In genomic region chr15:45198337-45199135, GRCh38 we compare ENCODE assay signal across 1 cellular context.
TF ChIP-seq lines count a peak whose summit lies in the region.

No MANE protein-coding gene starts in this region.

TF ChIP-seq in K562, 482 proteins besides CTCF, POLR2A, EP300 and RAD21 (continued from another document and continues in another):
- TF ChIP-seq XRCC4 (IDR thresholded peaks at IDR 0.05; ENCODE audit: extremely low read depth, insufficient read depth, insufficient read length) (no peak), SNRNP70 (optimal IDR thresholded peaks at IDR 0.05; ENCODE audit: low read depth, low read length) (no peak), CREB1 (IDR thresholded peaks at IDR 0.05) (peak; percentile 76), CREB1 (CRISPR knock-in tag; IDR thresholded peaks at IDR 0.05) (peak; percentile 92), CBFA2T3 (IDR thresholded peaks at IDR 0.05) (no peak; the same call in 1 of the 2 replicates), GATAD2B (IDR thresholded peaks at IDR 0.05; ENCODE audit: borderline replicate concordance) (peak; percentile 25; the same call in 1 of the 2 replicates), ZNF324 (CRISPR knock-in tag; IDR thresholded peaks at IDR 0.05) (no peak), MTA2 (IDR thresholded peaks at IDR 0.05; ENCODE audit: low read depth) (no peak; the same call in 1 of the 2 replicates), FUS (optimal IDR thresholded peaks at IDR 0.05; ENCODE audit: low read depth, low read length) (no peak), TRIM25 (IDR thresholded peaks at IDR 0.05; ENCODE audit: borderline replicate concordance) (0 out of 2 replicates have a peak, but pooled peaks have one; percentile 60), HDAC1 (IDR thresholded peaks at IDR 0.05) (peak; percentile 85 to 90), ZNF253 (CRISPR knock-in tag; conservative IDR thresholded peaks at IDR 0.05) (no peak), ZNF124 (CRISPR knock-in tag; IDR thresholded peaks at IDR 0.05) (no peak), FOXJ3 (CRISPR knock-in tag; IDR thresholded peaks at IDR 0.05) (no peak), NFATC3 (IDR thresholded peaks at IDR 0.05) (no peak), KAT8 (IDR thresholded peaks at IDR 0.05; ENCODE audit: low read depth) (no peak), ZBED1 (IDR thresholded peaks at IDR 0.05) (peak; percentile 47; the same call in 1 of the 2 replicates), PRMT5 (CRISPR knock-in tag; IDR thresholded peaks at IDR 0.05) (no peak), ZKSCAN1 (IDR thresholded peaks at IDR 0.05; ENCODE audit: low read depth, low read length) (0 out of 2 replicates have a peak, but pooled peaks have one; percentile 45), ILF3 (IDR thresholded peaks at IDR 0.05; ENCODE audit: borderline replicate concordance) (peak; percentile 48; the same call in 1 of the 2 replicates), MIER1 (IDR thresholded peaks at IDR 0.05; ENCODE audit: low read depth) (no peak), DNMT1 (IDR thresholded peaks at IDR 0.05) (no peak; the same call in 1 of the 2 replicates), KLF13 (tag; IDR thresholded peaks at IDR 0.05; ENCODE audit: borderline replicate concordance, low read depth) (no peak), ETV6 (IDR thresholded peaks at IDR 0.05; ENCODE audit: borderline replicate concordance in 1 of 2, low read depth in 2 of 2, low read length in 1 of 2) (no peak), ETV6 (CRISPR knock-in tag; IDR thresholded peaks at IDR 0.05; ENCODE audit: borderline replicate concordance) (no peak), STAT5A (IDR thresholded peaks at IDR 0.05; ENCODE audit: borderline replicate concordance, low read length) (peak; percentile 39; the same call in 1 of the 2 replicates), NFE2L1 (tag; IDR thresholded peaks at IDR 0.05; ENCODE audit: borderline replicate concordance, low read depth) (no peak), BRCA1 (IDR thresholded peaks at IDR 0.05) (no peak), BRCA1 (CRISPR knock-in tag; IDR thresholded peaks at IDR 0.05) (no peak), ATF3 (IDR thresholded peaks at IDR 0.05) (peak; percentile 9; the same call in 1 of the 2 replicates), ATF3 (CRISPR knock-in tag; conservative IDR thresholded peaks at IDR 0.05) (peak; percentile 76; the same call in 1 of the 2 replicates), SP2 (IDR thresholded peaks at IDR 0.05; ENCODE audit: extremely low read depth, low read depth, low read length, poor library complexity, severe bottlenecking) (no peak), ZNF75A (CRISPR knock-in tag; IDR thresholded peaks at IDR 0.05) (no peak), ZNF780A (CRISPR knock-in tag; IDR thresholded peaks at IDR 0.05) (no peak), ZBTB9 (CRISPR knock-in tag; IDR thresholded peaks at IDR 0.05) (no peak), RNF2 (IDR thresholded peaks at IDR 0.05) (peak; percentile 46; the same call in 1 of the 2 replicates), PURB (CRISPR knock-in tag; IDR thresholded peaks at IDR 0.05; ENCODE audit: low read depth) (no peak), ZNF282 (CRISPR knock-in tag; IDR thresholded peaks at IDR 0.05) (no peak), ZNF79 (CRISPR knock-in tag; IDR thresholded peaks at IDR 0.05; ENCODE audit: low read depth) (no peak), CSDE1 (IDR thresholded peaks at IDR 0.05) (peak in 1 of 2 experiments; percentile 90; a peak in 2 of 4 replicates), YBX1 (IDR thresholded peaks at IDR 0.05) (no peak), ZBTB33 (CRISPR knock-in tag; IDR thresholded peaks at IDR 0.05) (peak; percentile 64), DEAF1 (CRISPR knock-in tag; IDR thresholded peaks at IDR 0.05) (no peak), ZNF512 (tag; IDR thresholded peaks at IDR 0.05) (no peak; the same call in 1 of the 2 replicates), MTF1 (CRISPR knock-in tag; IDR thresholded peaks at IDR 0.05; ENCODE audit: borderline replicate concordance) (no peak), ZNF696 (CRISPR knock-in tag; conservative IDR thresholded peaks at IDR 0.05) (no peak), AFF1 (IDR thresholded peaks at IDR 0.05; ENCODE audit: low read depth in 1 of 2, partially characterized antibody in 2 of 2) (peak in 1 of 2 experiments; percentile 42), ZNF644 (tag; IDR thresholded peaks at IDR 0.05; ENCODE audit: low read depth) (no peak), ZNF764 (CRISPR knock-in tag; IDR thresholded peaks at IDR 0.05; ENCODE audit: low read depth) (peak; percentile 73; the same call in 1 of the 2 replicates), HES1 (IDR thresholded peaks at IDR 0.05; ENCODE audit: low read depth) (no peak), ZNF24 (IDR thresholded peaks at IDR 0.05) (0 out of 2 replicates have a peak, but pooled peaks have one; percentile 9), ZNF143 (CRISPR knock-in tag; IDR thresholded peaks at IDR 0.05) (no peak), STAT5B (CRISPR knock-in tag; IDR thresholded peaks at IDR 0.05) (no peak), SRSF3 (IDR thresholded peaks at IDR 0.05; ENCODE audit: insufficient read depth, low read length) (no peak), RHOXF2B (CRISPR knock-in tag; conservative IDR thresholded peaks at IDR 0.05) (no peak), ESRRB (CRISPR knock-in tag; IDR thresholded peaks at IDR 0.05; ENCODE audit: borderline replicate concordance) (no peak), ATF2 (CRISPR knock-in tag; IDR thresholded peaks at IDR 0.05) (no peak), CHD1 (IDR thresholded peaks at IDR 0.05; ENCODE audit: low read length) (peak; percentile 28), ZBTB8A (IDR thresholded peaks at IDR 0.05; ENCODE audit: partially characterized antibody) (peak; percentile 59), ZNF263 (CRISPR knock-in tag; IDR thresholded peaks at IDR 0.05; ENCODE audit: borderline replicate concordance) (peak; percentile 59; the same call in 1 of the 2 replicates), SNAPC5 (CRISPR knock-in tag; IDR thresholded peaks at IDR 0.05) (no peak)
